In genomic region chr19:48070177-48070769, GRCh38 we compare ENCODE assay signal across 3 cellular contexts. TPM values are rescaled to one million over a fixed set of nuclear protein-coding genes. Genes with fewer than 3 reads are reported as not detected.
"Had no signal": no experiment of that assay in that cellular context is flagged by ENCODE, and none has a peak within 500 bp of the region (broad histone marks: within the 10 kb centered on the region; RNA-seq: fewer than 3 reads in every experiment).

No MANE protein-coding gene starts in this region.

RNA-seq across cellular contexts. Expression of gene CABP5, which starts 26.4 kb away (rescaled TPM):
- total RNA-seq: LHCN-M2, MCF 10A, NCI-H460 had no signal
